In genomic region chr1:87045757-87046422, GRCh38 we compare ENCODE assay signal across 9 cellular contexts.
DNase-seq lines count a peak whose midpoint lies in the region; ATAC-seq lines count a peak whose summit lies in the region.
"Had no signal": no experiment of that assay in that cellular context is flagged by ENCODE, and none has a peak within 500 bp of the region (broad histone marks: within the 10 kb centered on the region; RNA-seq: fewer than 3 reads in every experiment).

No MANE protein-coding gene starts in this region.

- H3K4me1 Mint-ChIP-seq in memory B cell, result peaks cover 25% of the 10 kb centered on the region

- ATAC-seq in HG02840 (IDR thresholded peaks at IDR 0.05; ENCODE audit: low FRiP score, unreplicated experiment) (peak; percentile 45), memory B cell (ENCODE audit: low read depth) (peak; percentile 71), GM18867 (IDR thresholded peaks at IDR 0.05; ENCODE audit: unreplicated experiment) (no peak), Right ventricle myocardium superior (ENCODE audit: poor library complexity) (no peak)

- H3K4me3 Mint-ChIP-seq in memory B cell, result peak overlapping the region; percentile 19

- H3K27me3 Mint-ChIP-seq in memory B cell, result no peaks in the 10 kb centered on the region

- peak; percentile 24 for DNase-seq in ELR (ENCODE audit: low read depth)
- peak; percentile 14 to 18 for DNase-seq in activated CD4-positive, alpha-beta T cell treated with anti-CD3 and anti-CD28 coated beads for 24 hours (ENCODE audit: low read depth in 2 of 2)
- no peak for DNase-seq in memory B cell (ENCODE audit: low spot score in 2 of 2)
- DNase-seq in T1000 (lab: John Stamatoyannopoulos, UW), result no peak
- no peak for DNase-seq in GM19240 (ENCODE audit: insufficient read length, low spot score)
- DNase-seq in Right ventricle myocardium superior, result no peak
- DNase-seq: SW 1271 had no signal

- H3K27ac Mint-ChIP-seq in memory B cell, result peak overlapping the region; percentile 83

- peaks cover 6% of the 10 kb centered on the region for H3K36me3 Mint-ChIP-seq in memory B cell

- intact Hi-C loops in Right ventricle myocardium superior (cut with DNase I), result no loop called here

- no peaks in the 10 kb centered on the region for H3K9me3 Mint-ChIP-seq in memory B cell

Comparison
In these comparisons a context has a peak if more than half of its experiments do, and no peak if none do; other contexts are left out.
1. DNase-seq: peak in ELR (single experiment) and activated CD4-positive, alpha-beta T cell treated with anti-CD3 and anti-CD28 coated beads for 24 hours (2 of 2); none in memory B cell (0 of 2), T1000 (single experiment), GM19240 (single experiment) and Right ventricle myocardium superior (single experiment).
2. ATAC-seq: peak in HG02840 (single experiment) and memory B cell (single experiment); none in GM18867 (single experiment) and Right ventricle myocardium superior (single experiment).